22 cellular contexts compared by ENCODE assay signal in genomic region chrX:140608111-140608510, GRCh38.
"Had no signal": no experiment of that assay in that cellular context is flagged by ENCODE, and none has a peak within 500 bp of the region (broad histone marks: within the 10 kb centered on the region; RNA-seq: fewer than 3 reads in every experiment).

No MANE protein-coding gene starts in this region.

- H3K9ac ChIP-seq: SK-N-SH had no signal

- H3K4me2 ChIP-seq: SK-N-SH had no signal

- ATAC-seq: Panc1, PC-3 had no signal

- DNase-seq: KBM-7, MV-4-11, NCI-H1048, NCI-H1105, NCI-H1417 treated with DMSO at 0.1 percent for 48 hours, NCI-H146, NCI-H1694 treated with DMSO at 0.1 percent for 48 hours, NCI-H1930, NCI-H2081, NCI-H2107, NCI-H226, NCI-H446, NCI-H510A, NCI-H524 treated with DMSO at 0.1 percent for 48 hours, NCI-H69, NCI-H774, PC-3, SHP77, SK-N-SH, SW 1271 had no signal

- H3K9me2 ChIP-seq: SK-N-SH had no signal

- H3K27ac ChIP-seq: RWPE1 had no signal

- H3K9me3 ChIP-seq: SK-N-SH had no signal
